Comparison of ENCODE assay signal across 2 cellular contexts in genomic region chr12:132541996-132542395, GRCh38.
A peak's percentile ranks its signal among the peaks of the same experiment; 100 is the strongest.
TF ChIP-seq lines count a peak whose summit lies in the region.

No MANE protein-coding gene starts in this region.

TF ChIP-seq in HepG2, 621 proteins besides CTCF, POLR2A, EP300 and RAD21:
- TF ChIP-seq MNT (IDR thresholded peaks at IDR 0.05) = peak; percentile 84
- no peak for TF ChIP-seq ZUFSP (CRISPR knock-in tag; IDR thresholded peaks at IDR 0.05; ENCODE audit: borderline replicate concordance)
- 0 out of 2 replicates have a peak, but pooled peaks have one; percentile 18 for TF ChIP-seq HNRNPL (IDR thresholded peaks at IDR 0.05; ENCODE audit: low read depth, low read length)

TF ChIP-seq in IMR-90, 13 proteins besides CTCF, POLR2A, EP300 and RAD21:
- TF ChIP-seq USF2 (IDR thresholded peaks at IDR 0.05; ENCODE audit: low read depth, low read length) (no peak), NFE2L2 (IDR thresholded peaks at IDR 0.05; ENCODE audit: low read depth, low read length) (no peak), MAZ (IDR thresholded peaks at IDR 0.05; ENCODE audit: borderline replicate concordance, low read depth, low read length) (no peak)
